Comparison of ENCODE assay signal across 25 cellular contexts in the genomic region with DNA sequence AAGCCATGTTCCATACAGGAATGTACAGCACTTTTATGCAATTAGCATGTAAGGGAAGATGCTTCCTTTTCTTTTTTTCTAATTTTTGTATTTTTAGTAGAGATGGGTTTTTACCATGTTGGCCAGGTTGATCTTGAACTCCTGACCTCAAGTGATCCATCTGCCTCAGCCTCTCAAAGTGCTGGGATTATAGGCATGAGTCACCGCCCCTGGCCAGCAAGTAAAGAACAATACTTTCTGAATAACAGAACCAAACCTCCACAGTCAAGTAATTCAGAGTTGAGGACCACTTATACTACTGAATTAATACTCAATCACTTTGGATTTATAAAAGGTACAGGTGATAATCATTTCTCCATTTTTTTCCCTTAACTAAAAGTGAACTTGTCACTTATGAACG. TPM values are rescaled to one million over a fixed set of nuclear protein-coding genes. Genes with fewer than 3 reads are reported as not detected.
DNase-seq lines count a peak whose midpoint lies in the region; ATAC-seq and TF ChIP-seq lines count a peak whose summit lies in the region.
"Had no signal": no experiment of that assay in that cellular context is flagged by ENCODE, and none has a peak within 500 bp of the region (broad histone marks: within the 10 kb centered on the region; RNA-seq: fewer than 3 reads in every experiment).

No MANE protein-coding gene starts in this region.

- H3K79me2 ChIP-seq in GM23248 (ENCODE audit: insufficient read depth): peaks cover 90% of the 10 kb centered on the region
- H3K79me2 ChIP-seq in OCI-LY7 (ENCODE audit: insufficient read depth, low read depth, low read length): peaks cover 67% of the 10 kb centered on the region

- CTCF ChIA-PET in OCI-LY7 (lab: Charles Lee; ENCODE audit: unreplicated experiment): no interaction called here

- H3K4me1 ChIP-seq in GM23248 (ENCODE audit: insufficient read depth) (peaks cover 11% of the 10 kb centered on the region), OCI-LY7 (ENCODE audit: insufficient read depth, low read length, poor library complexity, severe bottlenecking) (peaks cover 15% of the 10 kb centered on the region), mucosa of descending colon (ENCODE audit: low read depth) (no peaks in the 10 kb centered on the region)
- H3K4me1 ChIP-seq: body of pancreas, tibial nerve had no signal

- no peaks in the 10 kb centered on the region for H4K20me1 ChIP-seq in GM23248 (ENCODE audit: insufficient read depth)
- 0 out of 2 replicates have a peak, but pooled peaks cover 3% of the 10 kb centered on the region for H4K20me1 ChIP-seq in OCI-LY7 (ENCODE audit: insufficient read depth, low read length)

- H3K4me2 ChIP-seq in GM23248 (ENCODE audit: unreplicated experiment) (no peak overlapping the region), OCI-LY7 (ENCODE audit: low read length) (no peak overlapping the region)

- in situ Hi-C loops in GM23248 (cut with MboI): no loop called here

- no peak overlapping the region for H3K9ac ChIP-seq in GM23248

- intact Hi-C loops in OCI-LY7 (cut with micrococcal nuclease; ENCODE audit: unreplicated experiment) (no loop called here), mucosa of descending colon (cut with DNase I, micrococcal nuclease) (no loop called here)

- H3K9me2 ChIP-seq in GM23248 (ENCODE audit: insufficient read depth) (no peaks in the 10 kb centered on the region), OCI-LY7 (ENCODE audit: insufficient read depth, low read length) (no peaks in the 10 kb centered on the region)

- no TSS peak for BruUV-seq in OCI-LY7 (replicated peaks; lab: Mats Ljungman, UMichigan)

- TF ChIP-seq CTCF in OCI-LY7 (conservative IDR thresholded peaks at IDR 0.05; ENCODE audit: low read length): no peak
- TF ChIP-seq CTCF in omental fat pad (IDR thresholded peaks at IDR 0.05): no peak
- no peak for TF ChIP-seq CTCF in mucosa of descending colon (IDR thresholded peaks at IDR 0.05)

- peak; percentile 31 for DNase-seq in GM23248
- peak; percentile 56 for DNase-seq in LHCN-M2 (ENCODE audit: low read depth)
- peak; percentile 31 for DNase-seq in amniotic epithelial cell (ENCODE audit: low read depth)
- DNase-seq in iris pigment epithelial cell (ENCODE audit: low read depth): peak; percentile 68
- no peak for DNase-seq in T1000 (lab: John Stamatoyannopoulos, UW)
- DNase-seq in OCI-LY7 (ENCODE audit: low spot score): no peak
- no peak for DNase-seq in omental fat pad (ENCODE audit: low spot score)
- DNase-seq in mucosa of descending colon: no peak
- DNase-seq: activated CD8-positive, alpha-beta T cell treated with anti-CD3 and anti-CD28 coated beads, Interleukin-2, amount 10 ng/mL, durations not matched to agents 7 days and 5 days; activated naive CD4-positive, alpha-beta T cell treated with anti-CD3 and anti-CD28 coated beads, Interleukin-2, amount 50 U/mL, for 16 hours; activated T-cell treated with anti-CD3 and anti-CD28 coated beads, Interleukin-2, amount 50 U/mL, for 4 hours; body of pancreas; GOT3; KBM-7; NCI-H1105; NCI-H2081; NCI-H526; sigmoid colon; stimulated activated naive CD4-positive, alpha-beta T cell; T-helper 17 cell had no signal

- no peaks in the 10 kb centered on the region for H3K36me3 ChIP-seq in GM23248 (ENCODE audit: low read depth)
- peaks cover 59% of the 10 kb centered on the region for H3K36me3 ChIP-seq in OCI-LY7 (ENCODE audit: insufficient read depth, low read length)
- H3K36me3 ChIP-seq in mucosa of descending colon (ENCODE audit: low read depth): no peaks in the 10 kb centered on the region
- H3K36me3 ChIP-seq: sigmoid colon, tibial nerve had no signal

- H2AFZ ChIP-seq in GM23248 (no peak overlapping the region), OCI-LY7 (ENCODE audit: low read length) (no peak overlapping the region)

- no peaks in the 10 kb centered on the region for H3K27me3 ChIP-seq in GM23248 (replicated peaks; ENCODE audit: insufficient read depth)
- H3K27me3 ChIP-seq: body of pancreas, sigmoid colon, tibial nerve had no signal

- H3K9me3 ChIP-seq in GM23248 (ENCODE audit: low read depth) (peaks cover 4% of the 10 kb centered on the region), OCI-LY7 (ENCODE audit: low read length) (peaks cover 25% of the 10 kb centered on the region), mucosa of descending colon (no peaks in the 10 kb centered on the region)
- H3K9me3 ChIP-seq: body of pancreas, sigmoid colon had no signal

- ATAC-seq in omental fat pad (ENCODE audit: low FRiP score) (no peak), mucosa of descending colon (no peak)
- ATAC-seq: activated CD8-positive, alpha-beta T cell treated with anti-CD3 and anti-CD28 coated beads, Interleukin-2, amount 10 ng/mL, durations not matched to agents 7 days and 5 days; activated T-cell treated with anti-CD3 and anti-CD28 coated beads, Interleukin-2, amount 50 U/mL, for 4 hours; body of pancreas; natural killer cell treated with Interleukin-12 subunit alpha and Interleukin-12 subunit beta and Interleukin-15 and Interleukin-18, amount 100 ng/mL, for 72 hours; T-helper 17 cell; WTC11 had no signal

- H3K4me3 ChIP-seq in GM23248 (no peak overlapping the region), OCI-LY7 (ENCODE audit: low read depth, low read length, poor library complexity, severe bottlenecking) (no peak overlapping the region), mucosa of descending colon (no peak overlapping the region)
- H3K4me3 ChIP-seq: body of pancreas, coronary artery, sigmoid colon, tibial nerve had no signal

- POLR2A ChIA-PET in OCI-LY7 (lab: Charles Lee): no interaction called here

- 70 to 71% methylated on average over 2 of the region's 2 CpGs for WGBS in GM23248 (ENCODE audit: low coverage in 1 of 2, low lambda C conversion rate in 2 of 2, missing lambda C conversion rate in 2 of 2), 2 experiments

- peaks cover 22% of the 10 kb centered on the region; the same call in 1 of the 2 replicates for H3F3A ChIP-seq in GM23248 (ENCODE audit: insufficient read depth)

- H3K27ac ChIP-seq in GM23248 (no peak overlapping the region), OCI-LY7 (ENCODE audit: low read depth, low read length, poor library complexity, severe bottlenecking) (no peak overlapping the region)
- H3K27ac ChIP-seq: body of pancreas, coronary artery, HL-60, sigmoid colon, tibial nerve had no signal

RNA-seq across cellular contexts. Expression of gene C16orf87, which starts 13.0 kb away (rescaled TPM):
- total RNA-seq in GM23248 (2014; rRNA removed; shearing (Covaris generic)): 4.6 and 7.9 TPM in 2 replicates
- 17.4 and 17.6 TPM in 2 replicates for polyA plus RNA-seq in GM23248 (2016; fragmentation: Nextera tagmentation; extraction: Ambion mirVana)
- total RNA-seq in LHCN-M2 (2014; rRNA removed): 9.5 and 12.0 TPM in 2 replicates
- 6.5 TPM for polyA plus RNA-seq in LHCN-M2 (2012)
- 9.1 and 14.9 TPM in 2 replicates for total RNA-seq in OCI-LY7 (2014; rRNA removed; shearing (Covaris generic))
- total RNA-seq in OCI-LY7 (2022): 21.1 and 22.1 TPM in 2 replicates
- 1 to 10 TPM; 4.0 to 6.6 (median 4.7) TPM for total RNA-seq in omental fat pad
- 1 to 10 TPM; 5.3 to 8.3 (median 5.4) TPM for total RNA-seq in mucosa of descending colon

Comparison
In these comparisons a context has a peak if more than half of its experiments do, and no peak if none do; other contexts are left out.
1. DNase-seq: peak in GM23248 (single experiment), LHCN-M2 (single experiment), amniotic epithelial cell (single experiment) and iris pigment epithelial cell (single experiment); none in T1000 (single experiment), OCI-LY7 (single experiment), omental fat pad (single experiment) and mucosa of descending colon (0 of 3).